Comparison of ENCODE assay signal across 1 cellular context in the genomic region with DNA sequence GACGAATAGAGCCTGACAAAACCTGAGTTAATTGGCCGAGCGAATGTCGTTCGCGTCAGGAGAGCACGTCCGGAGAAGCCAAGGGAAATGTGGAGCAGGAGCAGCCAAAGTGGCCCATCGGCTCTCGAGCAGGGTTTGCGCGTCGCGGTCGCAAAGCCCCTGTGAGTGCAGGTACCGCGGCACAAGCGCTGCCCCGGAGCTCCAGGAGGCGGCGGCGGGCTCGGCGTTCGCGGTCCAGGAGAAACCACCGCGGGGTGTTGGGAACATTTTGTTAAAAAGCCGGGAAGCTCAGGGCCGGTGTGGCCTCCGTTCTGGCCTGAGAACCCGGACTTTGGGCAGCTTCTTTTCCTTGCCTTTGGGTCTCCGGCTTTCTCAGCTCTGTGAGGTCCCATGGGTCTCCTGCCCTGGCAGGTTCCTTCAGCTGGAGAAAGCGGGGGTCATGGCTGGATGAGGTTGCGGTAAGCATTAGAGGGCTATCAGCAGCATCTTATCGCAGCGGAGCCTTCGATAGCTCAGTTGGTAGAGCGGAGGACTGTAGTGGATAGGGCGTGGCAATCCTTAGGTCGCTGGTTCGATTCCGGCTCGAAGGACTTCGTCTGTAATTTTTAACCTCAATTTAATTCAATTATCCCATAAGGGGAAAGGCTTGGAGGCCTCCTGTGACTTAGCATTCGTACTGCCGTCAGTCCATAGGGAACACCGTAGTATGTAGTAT.
TF ChIP-seq lines count a peak whose summit lies in the region.

No MANE protein-coding gene starts in this region.

TF ChIP-seq in Ishikawa, 13 proteins besides CTCF, POLR2A, EP300 and RAD21 (continued from another document):
- TF ChIP-seq, protein P1, sequence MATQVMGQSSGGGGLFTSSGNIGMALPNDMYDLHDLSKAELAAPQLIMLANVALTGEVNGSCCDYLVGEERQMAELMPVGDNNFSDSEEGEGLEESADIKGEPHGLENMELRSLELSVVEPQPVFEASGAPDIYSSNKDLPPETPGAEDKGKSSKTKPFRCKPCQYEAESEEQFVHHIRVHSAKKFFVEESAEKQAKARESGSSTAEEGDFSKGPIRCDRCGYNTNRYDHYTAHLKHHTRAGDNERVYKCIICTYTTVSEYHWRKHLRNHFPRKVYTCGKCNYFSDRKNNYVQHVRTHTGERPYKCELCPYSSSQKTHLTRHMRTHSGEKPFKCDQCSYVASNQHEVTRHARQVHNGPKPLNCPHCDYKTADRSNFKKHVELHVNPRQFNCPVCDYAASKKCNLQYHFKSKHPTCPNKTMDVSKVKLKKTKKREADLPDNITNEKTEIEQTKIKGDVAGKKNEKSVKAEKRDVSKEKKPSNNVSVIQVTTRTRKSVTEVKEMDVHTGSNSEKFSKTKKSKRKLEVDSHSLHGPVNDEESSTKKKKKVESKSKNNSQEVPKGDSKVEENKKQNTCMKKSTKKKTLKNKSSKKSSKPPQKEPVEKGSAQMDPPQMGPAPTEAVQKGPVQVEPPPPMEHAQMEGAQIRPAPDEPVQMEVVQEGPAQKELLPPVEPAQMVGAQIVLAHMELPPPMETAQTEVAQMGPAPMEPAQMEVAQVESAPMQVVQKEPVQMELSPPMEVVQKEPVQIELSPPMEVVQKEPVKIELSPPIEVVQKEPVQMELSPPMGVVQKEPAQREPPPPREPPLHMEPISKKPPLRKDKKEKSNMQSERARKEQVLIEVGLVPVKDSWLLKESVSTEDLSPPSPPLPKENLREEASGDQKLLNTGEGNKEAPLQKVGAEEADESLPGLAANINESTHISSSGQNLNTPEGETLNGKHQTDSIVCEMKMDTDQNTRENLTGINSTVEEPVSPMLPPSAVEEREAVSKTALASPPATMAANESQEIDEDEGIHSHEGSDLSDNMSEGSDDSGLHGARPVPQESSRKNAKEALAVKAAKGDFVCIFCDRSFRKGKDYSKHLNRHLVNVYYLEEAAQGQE (IDR thresholded peaks at IDR 0.05; ENCODE audit: low read depth) = no peak
- TF ChIP-seq YY1 (IDR thresholded peaks at IDR 0.05; ENCODE audit: low read depth) = peak; percentile 80
- 0 out of 2 replicates have a peak, but pooled peaks have one; percentile 61 for TF ChIP-seq CEBPB (IDR thresholded peaks at IDR 0.05)
- TF ChIP-seq NFIC (IDR thresholded peaks at IDR 0.05) = peak; percentile 16; the same call in 1 of the 2 replicates
- peak; percentile 66 for TF ChIP-seq ZBTB7A (IDR thresholded peaks at IDR 0.05; ENCODE audit: low read depth)
- peak; percentile 62; the same call in 1 of the 2 replicates for TF ChIP-seq EGR1 (IDR thresholded peaks at IDR 0.05)
